Comparison of ENCODE assay signal across 15 cellular contexts in the genomic region with DNA sequence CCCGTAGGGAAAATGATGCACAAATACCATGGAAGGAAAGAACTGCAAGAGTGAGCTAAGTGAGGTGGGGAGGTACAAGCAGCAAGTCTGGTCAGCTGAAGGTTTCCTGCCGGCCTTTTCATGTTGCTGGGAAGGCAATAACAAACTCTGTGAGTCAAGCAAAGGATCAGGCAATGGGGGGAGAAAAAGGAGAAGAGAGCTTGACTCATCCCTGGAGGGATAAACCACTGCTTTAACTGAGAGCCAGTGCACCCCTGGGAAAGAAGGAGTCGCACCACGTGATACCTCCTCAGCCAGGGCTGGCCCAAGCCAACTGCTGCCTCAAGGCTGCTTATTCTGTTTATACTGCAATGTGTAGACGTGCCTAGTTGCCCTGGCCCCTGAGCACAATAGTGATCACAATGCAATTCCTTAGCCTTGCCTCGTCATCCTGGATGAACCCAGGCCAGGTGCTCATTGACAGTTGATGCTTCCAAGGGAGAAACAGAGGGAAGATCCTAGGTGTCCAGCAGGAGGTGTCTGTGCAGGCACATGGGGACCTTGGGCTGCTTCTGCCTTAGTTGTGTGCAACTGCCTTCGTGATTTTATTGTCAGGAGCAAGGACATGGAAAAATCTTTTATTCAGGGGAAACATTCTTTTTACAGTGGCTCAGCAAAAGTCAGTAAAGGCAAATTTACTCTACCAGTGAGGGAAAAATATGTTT.
DNase-seq lines count a peak whose midpoint lies in the region; ATAC-seq, FAIRE-seq and TF ChIP-seq lines count a peak whose summit lies in the region.
"Had no signal": no experiment of that assay in that cellular context is flagged by ENCODE, and none has a peak within 500 bp of the region (broad histone marks: within the 10 kb centered on the region; RNA-seq: fewer than 3 reads in every experiment).

No MANE protein-coding gene starts in this region.

- H3K9me3 Mint-ChIP-seq in activated T-helper 1 cell treated with anti-CD3 and anti-CD28 coated beads, Interleukin-12 subunit alpha, Interleukin-12 subunit beta, Interleukin-2, Interleukin-4 antibody, amounts not matched to agents 30 ng/mL and 10 ng/mL and 1 ng/mL, durations not matched to agents 14 hours and 24 hours and 36 hours, result no peaks in the 10 kb centered on the region

- ATAC-seq in Right ventricle myocardium inferior, result peak; percentile 48
- ATAC-seq in Right ventricle myocardium superior (ENCODE audit: poor library complexity), result no peak

- WGBS in small intestine, 3 donors, result 58 to 72% (median 58%) methylated on average over 7 of the region's 7 CpGs

- H3K27me3 ChIP-seq in kidney epithelial cell (ENCODE audit: control insufficient read depth, insufficient read depth, low read length) (no peaks in the 10 kb centered on the region), small intestine (ENCODE audit: control insufficient read depth in 2 of 2, insufficient read depth in 2 of 2, low read length in 2 of 2) (no peaks in the 10 kb centered on the region)

- no peak for FAIRE-seq in urothelium cell line (lab: Jason Lieb, UNC)
- FAIRE-seq in small intestine (lab: Jason Lieb, UNC), result no peak
- FAIRE-seq: A204.1, endothelial cell of umbilical vein had no signal

- H3K4me1 Mint-ChIP-seq in activated T-helper 1 cell treated with anti-CD3 and anti-CD28 coated beads, Interleukin-12 subunit alpha, Interleukin-12 subunit beta, Interleukin-2, Interleukin-4 antibody, amounts not matched to agents 30 ng/mL and 10 ng/mL and 1 ng/mL, durations not matched to agents 14 hours and 24 hours and 36 hours (ENCODE audit: low read depth), result no peaks in the 10 kb centered on the region

- no peak overlapping the region for H3K27ac Mint-ChIP-seq in activated T-helper 1 cell treated with anti-CD3 and anti-CD28 coated beads, Interleukin-12 subunit alpha, Interleukin-12 subunit beta, Interleukin-2, Interleukin-4 antibody, amounts not matched to agents 30 ng/mL and 10 ng/mL and 1 ng/mL, durations not matched to agents 14 hours and 24 hours and 36 hours

- no peak overlapping the region for H3K4me3 ChIP-seq in kidney epithelial cell (ENCODE audit: low read depth, low read length)
- H3K4me3 ChIP-seq in small intestine (ENCODE audit: low read depth in 1 of 2, low read length in 2 of 2), result no peak overlapping the region
- H3K4me3 ChIP-seq: HAP-1, prostate gland had no signal

- H3K4me1 ChIP-seq in small intestine (ENCODE audit: control insufficient read depth in 2 of 2, insufficient read depth in 1 of 2, low read depth in 1 of 2, low read length in 1 of 2), result no peaks in the 10 kb centered on the region
- H3K4me1 ChIP-seq: HAP-1, prostate gland had no signal

- no peak overlapping the region for H3K27ac ChIP-seq in small intestine (ENCODE audit: low read depth in 1 of 2, low read length in 1 of 2)
- H3K27ac ChIP-seq: prostate gland had no signal

- H3K36me3 ChIP-seq in kidney epithelial cell (ENCODE audit: control insufficient read depth, insufficient read depth, low read length) (no peaks in the 10 kb centered on the region), small intestine (ENCODE audit: control insufficient read depth in 2 of 2, insufficient read depth in 2 of 2, low read length in 2 of 2) (no peaks in the 10 kb centered on the region)
- H3K36me3 ChIP-seq: HAP-1, prostate gland had no signal

- intact Hi-C loops in Right ventricle myocardium inferior (cut with DNase I) (no loop called here), Right ventricle myocardium superior (cut with DNase I) (no loop called here)
- intact Hi-C loops in activated T-helper 1 cell treated with anti-CD3 and anti-CD28 coated beads, Interleukin-12 subunit alpha, Interleukin-12 subunit beta, Interleukin-2, Interleukin-4 antibody, amounts not matched to agents 30 ng/mL and 10 ng/mL and 1 ng/mL, durations not matched to agents 14 hours and 24 hours and 36 hours (cut with micrococcal nuclease), result no loop called here

- no peaks in the 10 kb centered on the region for H3K36me3 Mint-ChIP-seq in activated T-helper 1 cell treated with anti-CD3 and anti-CD28 coated beads, Interleukin-12 subunit alpha, Interleukin-12 subunit beta, Interleukin-2, Interleukin-4 antibody, amounts not matched to agents 30 ng/mL and 10 ng/mL and 1 ng/mL, durations not matched to agents 14 hours and 24 hours and 36 hours (ENCODE audit: low read depth)

- H3K27me3 Mint-ChIP-seq in activated T-helper 1 cell treated with anti-CD3 and anti-CD28 coated beads, Interleukin-12 subunit alpha, Interleukin-12 subunit beta, Interleukin-2, Interleukin-4 antibody, amounts not matched to agents 30 ng/mL and 10 ng/mL and 1 ng/mL, durations not matched to agents 14 hours and 24 hours and 36 hours (ENCODE audit: insufficient read depth), result no peaks in the 10 kb centered on the region

- TF ChIP-seq CTCF in kidney epithelial cell (IDR thresholded peaks at IDR 0.05; ENCODE audit: insufficient read depth, low read length, poor library complexity, severe bottlenecking), result no peak

- no peaks in the 10 kb centered on the region for H3K9me3 ChIP-seq in small intestine (ENCODE audit: control insufficient read depth, low read depth)
- H3K9me3 ChIP-seq: HAP-1, prostate gland had no signal

- no peak for DNase-seq in Right ventricle myocardium inferior (ENCODE audit: missing footprints)
- no peak for DNase-seq in Right ventricle myocardium superior
- DNase-seq in astrocyte of the hippocampus (ENCODE audit: low read depth, low spot score), result peak; percentile 42
- DNase-seq in kidney epithelial cell (ENCODE audit: low read depth), result peak; percentile 32
- peak; percentile 21 for DNase-seq in urothelium cell line (ENCODE audit: low spot score)
- no peak for DNase-seq in small intestine
- DNase-seq in activated T-helper 1 cell treated with anti-CD3 and anti-CD28 coated beads, Interleukin-12 subunit alpha, Interleukin-12 subunit beta, Interleukin-2, Interleukin-4 antibody, amounts not matched to agents 30 ng/mL and 10 ng/mL and 1 ng/mL, durations not matched to agents 14 hours and 24 hours and 36 hours (ENCODE audit: low spot score), result no peak
- DNase-seq in NCI-H187 (lab: John Stamatoyannopoulos, UW), result no peak
- DNase-seq: aorta, NCI-H774, T-helper 1 cell had no signal

- H3K4me3 Mint-ChIP-seq in activated T-helper 1 cell treated with anti-CD3 and anti-CD28 coated beads, Interleukin-12 subunit alpha, Interleukin-12 subunit beta, Interleukin-2, Interleukin-4 antibody, amounts not matched to agents 30 ng/mL and 10 ng/mL and 1 ng/mL, durations not matched to agents 14 hours and 24 hours and 36 hours, result no peak overlapping the region

Comparison
In these comparisons a context has a peak if more than half of its experiments do, and no peak if none do; other contexts are left out.
1. DNase-seq: peak in astrocyte of the hippocampus (single experiment), kidney epithelial cell (single experiment) and urothelium cell line (single experiment); none in Right ventricle myocardium inferior (single experiment), Right ventricle myocardium superior (single experiment), small intestine (single experiment), activated T-helper 1 cell treated with anti-CD3 and anti-CD28 coated beads, Interleukin-12 subunit alpha, Interleukin-12 subunit beta, Interleukin-2, Interleukin-4 antibody, amounts not matched to agents 30 ng/mL and 10 ng/mL and 1 ng/mL, durations not matched to agents 14 hours and 24 hours and 36 hours (single experiment) and NCI-H187 (0 of 2).